9 cellular contexts compared by ENCODE assay signal in the genomic region with DNA sequence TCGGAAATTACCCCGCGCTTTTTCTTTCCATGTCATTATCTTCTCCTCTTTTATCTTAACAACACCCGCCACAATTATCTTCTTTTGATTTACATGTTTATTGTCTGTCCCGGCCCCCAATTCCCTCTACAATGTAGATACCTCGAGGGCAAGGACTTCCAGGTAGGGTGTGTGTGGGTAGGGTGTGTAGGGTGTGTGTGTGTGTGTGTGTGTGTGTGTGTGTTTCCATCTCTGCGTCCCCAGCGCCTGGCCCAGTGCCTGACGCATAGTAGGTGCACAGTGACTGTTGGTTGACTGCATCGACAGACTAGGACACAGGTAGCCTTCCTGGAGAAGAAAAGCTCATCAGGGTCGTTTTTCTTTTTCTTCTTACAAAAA.
DNase-seq lines count a peak whose midpoint lies in the region; ATAC-seq and TF ChIP-seq lines count a peak whose summit lies in the region.
"Had no signal": no experiment of that assay in that cellular context is flagged by ENCODE, and none has a peak within 500 bp of the region (broad histone marks: within the 10 kb centered on the region; RNA-seq: fewer than 3 reads in every experiment).

No MANE protein-coding gene starts in this region.

- intact Hi-C loops in tibial artery (cut with DNase I; ENCODE audit: low total_unique reads), result loop anchor here (5.0 kb wide), 2 partner anchors 62 to 262 kb away; no protein-coding TSS in a partner anchor

- no peaks in the 10 kb centered on the region for H3K36me3 ChIP-seq in lung (ENCODE audit: control insufficient read depth in 2 of 2, insufficient read depth in 2 of 2, low read length in 2 of 2)
- no peaks in the 10 kb centered on the region for H3K36me3 ChIP-seq in tibial artery

- H3K4me3 ChIP-seq in lung (peak overlapping the region; percentile 62), tibial artery (peak overlapping the region; percentile 86 to 90)

- H3K4me1 ChIP-seq in lung (ENCODE audit: control insufficient read depth in 2 of 2, insufficient read depth in 2 of 2, low read length in 2 of 2), result peaks cover 5 to 7% of the 10 kb centered on the region in 2 donors
- peaks cover 3 to 42% (median 21%) of the 10 kb centered on the region in 4 donors for H3K4me1 ChIP-seq in tibial artery

- WGBS in lung, 2 donors, result 42 to 57% methylated on average over 11 of the region's 11 CpGs

- H3K9me3 ChIP-seq in lung (ENCODE audit: control insufficient read depth in 2 of 2, insufficient read depth in 1 of 2, low read length in 1 of 2) (no peaks in the 10 kb centered on the region), tibial artery (no peaks in the 10 kb centered on the region)
- H3K9me3 ChIP-seq: mucosa of descending colon had no signal

- ATAC-seq in lung (ENCODE audit: insufficient read depth, low FRiP score), result no peak

- H3K27ac ChIP-seq in caudate nucleus (ENCODE audit: low read depth, low read length) (peak overlapping the region; percentile 80), lung (ENCODE audit: low read depth in 1 of 2, low read length in 1 of 2) (peak overlapping the region; percentile 89 to 92), tibial artery (peak overlapping the region; percentile 89 to 95)

- no peaks in the 10 kb centered on the region for H3K27me3 ChIP-seq in lung (ENCODE audit: control insufficient read depth, insufficient read depth)
- H3K27me3 ChIP-seq in tibial artery, result no peaks in the 10 kb centered on the region

- TF ChIP-seq CTCF in lung (IDR thresholded peaks at IDR 0.05; ENCODE audit: control extremely low read depth, extremely low read depth) (no peak), tibial artery (IDR thresholded peaks at IDR 0.05) (no peak)

- DNase-seq in NCI-H2227 (lab: John Stamatoyannopoulos, UW; ENCODE audit: unreplicated experiment), result peak; percentile 4
- DNase-seq in NCI-H2227 treated with DMSO at 0.1 percent for 48 hours (lab: John Stamatoyannopoulos, UW), result no peak
- DNase-seq in caudate nucleus (lab: John Stamatoyannopoulos, UW), result no peak
- no peak for DNase-seq in lung (ENCODE audit: low spot score)
- no peak for DNase-seq in tibial artery
- no peak for DNase-seq in anterior cingulate cortex (lab: John Stamatoyannopoulos, UW)
- DNase-seq in SHP77 (lab: John Stamatoyannopoulos, UW), result no peak
- no peak for DNase-seq in HPDE6-E6E7 (ENCODE audit: extremely low spot score)
